Comparison of ENCODE assay signal across 11 cellular contexts in genomic region chr11:47143322-47143721, GRCh38. TPM values are rescaled to one million over a fixed set of nuclear protein-coding genes. Genes with fewer than 3 reads are reported as not detected.
DNase-seq lines count a peak whose midpoint lies in the region; ATAC-seq and TF ChIP-seq lines count a peak whose summit lies in the region.
"Had no signal": no experiment of that assay in that cellular context is flagged by ENCODE, and none has a peak within 500 bp of the region (broad histone marks: within the 10 kb centered on the region; RNA-seq: fewer than 3 reads in every experiment).

No MANE protein-coding gene starts in this region.

- H3K79me2 ChIP-seq in mammary epithelial cell (ENCODE audit: insufficient read depth, low read length), result no peaks in the 10 kb centered on the region

- H3K4me3 ChIP-seq in mammary epithelial cell (replicated peaks in 1 of 3; ENCODE audit: insufficient read depth in 1 of 3, low read depth in 2 of 3, low read length in 3 of 3), result no peak overlapping the region

- H3K9ac ChIP-seq in mammary epithelial cell (ENCODE audit: insufficient read depth, low read length), result no peak overlapping the region

- in situ Hi-C loops in mammary epithelial cell (cut with MboI; ENCODE audit: low sequenced_read_pairs in 2 of 2), result no loop called here

- dilution Hi-C loops in mammary epithelial cell (cut with HindIII; ENCODE audit: low sequenced_read_pairs), result no loop called here

- no peaks in the 10 kb centered on the region for H3K27me3 ChIP-seq in mammary epithelial cell (ENCODE audit: insufficient read depth, low read length)

- no TSS peak for BruUV-seq in mammary epithelial cell (replicated peaks; lab: Mats Ljungman, UMichigan)

- WGBS in mammary epithelial cell (ENCODE audit: low coverage, missing lambda C conversion rate), result 0% methylated on average over 3 of the region's 3 CpGs

- TF ChIP-seq CTCF in mammary epithelial cell (conservative IDR thresholded peaks at IDR 0.05 in 1 of 2, IDR thresholded peaks at IDR 0.05 in 1 of 2; ENCODE audit: extremely low read depth in 1 of 2, insufficient read depth in 1 of 2, low read depth in 1 of 2, low read length in 2 of 2), result no peak

- no peaks in the 10 kb centered on the region for H3K9me3 ChIP-seq in mammary epithelial cell (replicated peaks; ENCODE audit: insufficient read depth, low read length)

- H3K27ac ChIP-seq in mammary epithelial cell (ENCODE audit: insufficient read depth, low read depth, low read length), result no peak overlapping the region

- peaks cover 7% of the 10 kb centered on the region for H3K4me1 ChIP-seq in mammary epithelial cell (ENCODE audit: insufficient read depth, low read length)

- H4K20me1 ChIP-seq in mammary epithelial cell (ENCODE audit: insufficient read depth, low read length), result no peaks in the 10 kb centered on the region

- H2AFZ ChIP-seq in mammary epithelial cell (ENCODE audit: low read depth, low read length), result peak overlapping the region; percentile 11

- CTCF ChIA-PET in mammary epithelial cell (lab: Charles Lee; ENCODE audit: low non-redundant PET), result no interaction called here

- H3K4me2 ChIP-seq in mammary epithelial cell (ENCODE audit: insufficient read depth, low read depth, low read length), result no peak overlapping the region

- ATAC-seq in HG03196 (IDR thresholded peaks at IDR 0.05; ENCODE audit: unreplicated experiment) (no peak), HG03565 (IDR thresholded peaks at IDR 0.05; ENCODE audit: unreplicated experiment) (no peak)

- DNase-seq in AG08395 (ENCODE audit: low spot score) (peak; percentile 89), M059J (ENCODE audit: low read depth) (peak; percentile 83), mammary epithelial cell (peak; percentile 64), left kidney (ENCODE audit: low read depth, low spot score) (peak; percentile 39), amygdala (lab: John Stamatoyannopoulos, UW) (no peak), cortex of kidney (lab: John Stamatoyannopoulos, UW) (no peak)
- DNase-seq: CD4-positive, alpha-beta T cell; naive B cell; NCI-H2227 treated with DMSO at 0.1 percent for 48 hours had no signal

- intact Hi-C loops in mammary epithelial cell (cut with micrococcal nuclease), result no loop called here

- H3K36me3 ChIP-seq in mammary epithelial cell (ENCODE audit: insufficient read depth, low read length), result no peaks in the 10 kb centered on the region

RNA-seq across cellular contexts. Expression of gene ARFGAP2, which starts 33.4 kb away (rescaled TPM):
- total RNA-seq in M059J (2014; rRNA removed; shearing (Covaris generic)), result 119 and 130 TPM in 2 replicates
- 100 to 1,000 TPM in 1 of 2 donors, 10 to 100 TPM in 1; 83.0 to 120 TPM for total RNA-seq in mammary epithelial cell
- polyA plus RNA-seq in mammary epithelial cell, result 87.5 TPM
- polyA minus RNA-seq in mammary epithelial cell, result 107 TPM

RNA-seq across cellular contexts. Expression of gene PACSIN3, which starts 42.9 kb away (rescaled TPM):
- 13.3 and 15.8 TPM in 2 replicates for total RNA-seq in M059J (2014; rRNA removed; shearing (Covaris generic))
- 10 to 100 TPM; 20.7 to 53.4 TPM for total RNA-seq in mammary epithelial cell
- polyA plus RNA-seq in mammary epithelial cell, result 39.5 TPM
- 32.1 TPM for polyA minus RNA-seq in mammary epithelial cell

Comparison
In these comparisons a context has a peak if more than half of its experiments do, and no peak if none do; other contexts are left out.
1. DNase-seq: peak in AG08395 (single experiment), M059J (single experiment), mammary epithelial cell (single experiment) and left kidney (single experiment); none in amygdala (0 of 56) and cortex of kidney (single experiment).